ENCODE assay signal across 1 cellular context in genomic region chr7:149494738-149495368, GRCh38.
A peak's percentile ranks its signal among the peaks of the same experiment; 100 is the strongest.
TF ChIP-seq lines count a peak whose summit lies in the region.

No MANE protein-coding gene starts in this region.

TF ChIP-seq in K562, 482 proteins besides CTCF, POLR2A, EP300 and RAD21 (continued from another document and continues in another):
- TF ChIP-seq ZNF518B (CRISPR knock-in tag; IDR thresholded peaks at IDR 0.05) (no peak), NRF1 (conservative IDR thresholded peaks at IDR 0.05 in 1 of 2, IDR thresholded peaks at IDR 0.05 in 1 of 2) (no peak), ZNF668 (CRISPR knock-in tag; IDR thresholded peaks at IDR 0.05) (no peak), ARNT (IDR thresholded peaks at IDR 0.05) (peak in 1 of 2 experiments; percentile 88; a peak in 1 of 4 replicates), RBFOX2 (IDR thresholded peaks at IDR 0.05; ENCODE audit: low read depth, low read length) (0 out of 2 replicates have a peak, but pooled peaks have one; percentile 41), CREBBP (IDR thresholded peaks at IDR 0.05; ENCODE audit: low read depth, low read length) (no peak), TEAD4 (IDR thresholded peaks at IDR 0.05; ENCODE audit: low read length) (no peak), TEAD4 (CRISPR knock-in tag; IDR thresholded peaks at IDR 0.05; ENCODE audit: borderline replicate concordance) (no peak), PTRF (tag; IDR thresholded peaks at IDR 0.05) (no peak), ESRRA (IDR thresholded peaks at IDR 0.05; ENCODE audit: borderline replicate concordance, low read depth) (no peak), ZNF3 (CRISPR knock-in tag; IDR thresholded peaks at IDR 0.05) (no peak), CC2D1A (IDR thresholded peaks at IDR 0.05) (no peak), ZNF586 (CRISPR knock-in tag; conservative IDR thresholded peaks at IDR 0.05) (no peak), CXXC5 (CRISPR knock-in tag; IDR thresholded peaks at IDR 0.05) (peak; percentile 37; the same call in 1 of the 2 replicates), KDM2B (CRISPR knock-in tag; IDR thresholded peaks at IDR 0.05) (no peak), ZNF232 (CRISPR knock-in tag; IDR thresholded peaks at IDR 0.05) (peak; percentile 98), MAZ (CRISPR knock-in tag; conservative IDR thresholded peaks at IDR 0.05 in 1 of 2, IDR thresholded peaks at IDR 0.05 in 1 of 2) (0 out of 4 replicates have a peak, but pooled peaks of 1 of the 2 experiments have one; percentile 45), WHSC1 (IDR thresholded peaks at IDR 0.05; ENCODE audit: low read length) (peak; percentile 42), ZNF41 (CRISPR knock-in tag; conservative IDR thresholded peaks at IDR 0.05) (no peak), ZBTB34 (CRISPR knock-in tag; IDR thresholded peaks at IDR 0.05) (no peak), CHCHD3 (CRISPR knock-in tag; IDR thresholded peaks at IDR 0.05) (no peak), TCF7L2 (IDR thresholded peaks at IDR 0.05; ENCODE audit: low read depth, low read length) (no peak), ZNF212 (CRISPR knock-in tag; IDR thresholded peaks at IDR 0.05) (no peak), ZNF778 (CRISPR knock-in tag; IDR thresholded peaks at IDR 0.05) (no peak), TFAM (CRISPR knock-in tag; conservative IDR thresholded peaks at IDR 0.05) (no peak), HNRNPH1 (optimal IDR thresholded peaks at IDR 0.05; ENCODE audit: low read depth, low read length) (no peak), GTF2A2 (tag; IDR thresholded peaks at IDR 0.05) (no peak), PATZ1 (CRISPR knock-in tag; IDR thresholded peaks at IDR 0.05; ENCODE audit: borderline replicate concordance) (no peak), ZNF408 (CRISPR knock-in tag; IDR thresholded peaks at IDR 0.05; ENCODE audit: low read depth) (no peak), ETV6 (IDR thresholded peaks at IDR 0.05; ENCODE audit: borderline replicate concordance in 1 of 2, low read depth in 2 of 2, low read length in 1 of 2) (no peak), ETV6 (CRISPR knock-in tag; IDR thresholded peaks at IDR 0.05; ENCODE audit: borderline replicate concordance) (no peak)
- TF ChIP-seq, protein P1, sequence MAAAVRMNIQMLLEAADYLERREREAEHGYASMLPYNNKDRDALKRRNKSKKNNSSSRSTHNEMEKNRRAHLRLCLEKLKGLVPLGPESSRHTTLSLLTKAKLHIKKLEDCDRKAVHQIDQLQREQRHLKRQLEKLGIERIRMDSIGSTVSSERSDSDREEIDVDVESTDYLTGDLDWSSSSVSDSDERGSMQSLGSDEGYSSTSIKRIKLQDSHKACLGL (CRISPR knock-in tag; IDR thresholded peaks at IDR 0.05; ENCODE audit: borderline replicate concordance, poor library complexity, severe bottlenecking) = no peak
- TF ChIP-seq, protein P2, sequence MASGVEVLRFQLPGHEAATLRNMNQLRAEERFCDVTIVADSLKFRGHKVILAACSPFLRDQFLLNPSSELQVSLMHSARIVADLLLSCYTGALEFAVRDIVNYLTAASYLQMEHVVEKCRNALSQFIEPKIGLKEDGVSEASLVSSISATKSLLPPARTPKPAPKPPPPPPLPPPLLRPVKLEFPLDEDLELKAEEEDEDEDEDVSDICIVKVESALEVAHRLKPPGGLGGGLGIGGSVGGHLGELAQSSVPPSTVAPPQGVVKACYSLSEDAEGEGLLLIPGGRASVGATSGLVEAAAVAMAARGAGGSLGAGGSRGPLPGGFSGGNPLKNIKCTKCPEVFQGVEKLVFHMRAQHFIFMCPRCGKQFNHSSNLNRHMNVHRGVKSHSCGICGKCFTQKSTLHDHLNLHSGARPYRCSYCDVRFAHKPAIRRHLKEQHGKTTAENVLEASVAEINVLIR (CRISPR knock-in tag; IDR thresholded peaks at IDR 0.05) = no peak
- TF ChIP-seq, protein P3, sequence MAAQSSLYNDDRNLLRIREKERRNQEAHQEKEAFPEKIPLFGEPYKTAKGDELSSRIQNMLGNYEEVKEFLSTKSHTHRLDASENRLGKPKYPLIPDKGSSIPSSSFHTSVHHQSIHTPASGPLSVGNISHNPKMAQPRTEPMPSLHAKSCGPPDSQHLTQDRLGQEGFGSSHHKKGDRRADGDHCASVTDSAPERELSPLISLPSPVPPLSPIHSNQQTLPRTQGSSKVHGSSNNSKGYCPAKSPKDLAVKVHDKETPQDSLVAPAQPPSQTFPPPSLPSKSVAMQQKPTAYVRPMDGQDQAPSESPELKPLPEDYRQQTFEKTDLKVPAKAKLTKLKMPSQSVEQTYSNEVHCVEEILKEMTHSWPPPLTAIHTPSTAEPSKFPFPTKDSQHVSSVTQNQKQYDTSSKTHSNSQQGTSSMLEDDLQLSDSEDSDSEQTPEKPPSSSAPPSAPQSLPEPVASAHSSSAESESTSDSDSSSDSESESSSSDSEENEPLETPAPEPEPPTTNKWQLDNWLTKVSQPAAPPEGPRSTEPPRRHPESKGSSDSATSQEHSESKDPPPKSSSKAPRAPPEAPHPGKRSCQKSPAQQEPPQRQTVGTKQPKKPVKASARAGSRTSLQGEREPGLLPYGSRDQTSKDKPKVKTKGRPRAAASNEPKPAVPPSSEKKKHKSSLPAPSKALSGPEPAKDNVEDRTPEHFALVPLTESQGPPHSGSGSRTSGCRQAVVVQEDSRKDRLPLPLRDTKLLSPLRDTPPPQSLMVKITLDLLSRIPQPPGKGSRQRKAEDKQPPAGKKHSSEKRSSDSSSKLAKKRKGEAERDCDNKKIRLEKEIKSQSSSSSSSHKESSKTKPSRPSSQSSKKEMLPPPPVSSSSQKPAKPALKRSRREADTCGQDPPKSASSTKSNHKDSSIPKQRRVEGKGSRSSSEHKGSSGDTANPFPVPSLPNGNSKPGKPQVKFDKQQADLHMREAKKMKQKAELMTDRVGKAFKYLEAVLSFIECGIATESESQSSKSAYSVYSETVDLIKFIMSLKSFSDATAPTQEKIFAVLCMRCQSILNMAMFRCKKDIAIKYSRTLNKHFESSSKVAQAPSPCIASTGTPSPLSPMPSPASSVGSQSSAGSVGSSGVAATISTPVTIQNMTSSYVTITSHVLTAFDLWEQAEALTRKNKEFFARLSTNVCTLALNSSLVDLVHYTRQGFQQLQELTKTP (IDR thresholded peaks at IDR 0.05; ENCODE audit: low read depth in 1 of 2, partially characterized antibody in 2 of 2) = peak in 1 of 2 experiments; percentile 22
- TF ChIP-seq, protein P4, sequence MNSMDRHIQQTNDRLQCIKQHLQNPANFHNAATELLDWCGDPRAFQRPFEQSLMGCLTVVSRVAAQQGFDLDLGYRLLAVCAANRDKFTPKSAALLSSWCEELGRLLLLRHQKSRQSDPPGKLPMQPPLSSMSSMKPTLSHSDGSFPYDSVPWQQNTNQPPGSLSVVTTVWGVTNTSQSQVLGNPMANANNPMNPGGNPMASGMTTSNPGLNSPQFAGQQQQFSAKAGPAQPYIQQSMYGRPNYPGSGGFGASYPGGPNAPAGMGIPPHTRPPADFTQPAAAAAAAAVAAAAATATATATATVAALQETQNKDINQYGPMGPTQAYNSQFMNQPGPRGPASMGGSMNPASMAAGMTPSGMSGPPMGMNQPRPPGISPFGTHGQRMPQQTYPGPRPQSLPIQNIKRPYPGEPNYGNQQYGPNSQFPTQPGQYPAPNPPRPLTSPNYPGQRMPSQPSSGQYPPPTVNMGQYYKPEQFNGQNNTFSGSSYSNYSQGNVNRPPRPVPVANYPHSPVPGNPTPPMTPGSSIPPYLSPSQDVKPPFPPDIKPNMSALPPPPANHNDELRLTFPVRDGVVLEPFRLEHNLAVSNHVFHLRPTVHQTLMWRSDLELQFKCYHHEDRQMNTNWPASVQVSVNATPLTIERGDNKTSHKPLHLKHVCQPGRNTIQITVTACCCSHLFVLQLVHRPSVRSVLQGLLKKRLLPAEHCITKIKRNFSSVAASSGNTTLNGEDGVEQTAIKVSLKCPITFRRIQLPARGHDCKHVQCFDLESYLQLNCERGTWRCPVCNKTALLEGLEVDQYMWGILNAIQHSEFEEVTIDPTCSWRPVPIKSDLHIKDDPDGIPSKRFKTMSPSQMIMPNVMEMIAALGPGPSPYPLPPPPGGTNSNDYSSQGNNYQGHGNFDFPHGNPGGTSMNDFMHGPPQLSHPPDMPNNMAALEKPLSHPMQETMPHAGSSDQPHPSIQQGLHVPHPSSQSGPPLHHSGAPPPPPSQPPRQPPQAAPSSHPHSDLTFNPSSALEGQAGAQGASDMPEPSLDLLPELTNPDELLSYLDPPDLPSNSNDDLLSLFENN (IDR thresholded peaks at IDR 0.05; ENCODE audit: low read depth in 2 of 2, low read length in 2 of 2) = 0 out of 4 replicates have a peak, but pooled peaks of 1 of the 2 experiments have one; percentile 25
- TF ChIP-seq, protein P5, sequence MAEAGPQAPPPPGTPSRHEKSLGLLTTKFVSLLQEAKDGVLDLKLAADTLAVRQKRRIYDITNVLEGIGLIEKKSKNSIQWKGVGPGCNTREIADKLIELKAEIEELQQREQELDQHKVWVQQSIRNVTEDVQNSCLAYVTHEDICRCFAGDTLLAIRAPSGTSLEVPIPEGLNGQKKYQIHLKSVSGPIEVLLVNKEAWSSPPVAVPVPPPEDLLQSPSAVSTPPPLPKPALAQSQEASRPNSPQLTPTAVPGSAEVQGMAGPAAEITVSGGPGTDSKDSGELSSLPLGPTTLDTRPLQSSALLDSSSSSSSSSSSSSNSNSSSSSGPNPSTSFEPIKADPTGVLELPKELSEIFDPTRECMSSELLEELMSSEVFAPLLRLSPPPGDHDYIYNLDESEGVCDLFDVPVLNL (CRISPR knock-in tag; IDR thresholded peaks at IDR 0.05; ENCODE audit: low read depth) = no peak
- TF ChIP-seq, protein P6, sequence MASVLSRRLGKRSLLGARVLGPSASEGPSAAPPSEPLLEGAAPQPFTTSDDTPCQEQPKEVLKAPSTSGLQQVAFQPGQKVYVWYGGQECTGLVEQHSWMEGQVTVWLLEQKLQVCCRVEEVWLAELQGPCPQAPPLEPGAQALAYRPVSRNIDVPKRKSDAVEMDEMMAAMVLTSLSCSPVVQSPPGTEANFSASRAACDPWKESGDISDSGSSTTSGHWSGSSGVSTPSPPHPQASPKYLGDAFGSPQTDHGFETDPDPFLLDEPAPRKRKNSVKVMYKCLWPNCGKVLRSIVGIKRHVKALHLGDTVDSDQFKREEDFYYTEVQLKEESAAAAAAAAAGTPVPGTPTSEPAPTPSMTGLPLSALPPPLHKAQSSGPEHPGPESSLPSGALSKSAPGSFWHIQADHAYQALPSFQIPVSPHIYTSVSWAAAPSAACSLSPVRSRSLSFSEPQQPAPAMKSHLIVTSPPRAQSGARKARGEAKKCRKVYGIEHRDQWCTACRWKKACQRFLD (CRISPR knock-in tag; IDR thresholded peaks at IDR 0.05) = no peak; the same call in 1 of the 2 replicates
- TF ChIP-seq, protein P7, sequence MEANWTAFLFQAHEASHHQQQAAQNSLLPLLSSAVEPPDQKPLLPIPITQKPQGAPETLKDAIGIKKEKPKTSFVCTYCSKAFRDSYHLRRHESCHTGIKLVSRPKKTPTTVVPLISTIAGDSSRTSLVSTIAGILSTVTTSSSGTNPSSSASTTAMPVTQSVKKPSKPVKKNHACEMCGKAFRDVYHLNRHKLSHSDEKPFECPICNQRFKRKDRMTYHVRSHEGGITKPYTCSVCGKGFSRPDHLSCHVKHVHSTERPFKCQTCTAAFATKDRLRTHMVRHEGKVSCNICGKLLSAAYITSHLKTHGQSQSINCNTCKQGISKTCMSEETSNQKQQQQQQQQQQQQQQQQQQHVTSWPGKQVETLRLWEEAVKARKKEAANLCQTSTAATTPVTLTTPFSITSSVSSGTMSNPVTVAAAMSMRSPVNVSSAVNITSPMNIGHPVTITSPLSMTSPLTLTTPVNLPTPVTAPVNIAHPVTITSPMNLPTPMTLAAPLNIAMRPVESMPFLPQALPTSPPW (CRISPR knock-in tag; IDR thresholded peaks at IDR 0.05) = peak; percentile 54; the same call in 1 of the 2 replicates
